Comparison of ENCODE assay signal across 9 cellular contexts in the genomic region with DNA sequence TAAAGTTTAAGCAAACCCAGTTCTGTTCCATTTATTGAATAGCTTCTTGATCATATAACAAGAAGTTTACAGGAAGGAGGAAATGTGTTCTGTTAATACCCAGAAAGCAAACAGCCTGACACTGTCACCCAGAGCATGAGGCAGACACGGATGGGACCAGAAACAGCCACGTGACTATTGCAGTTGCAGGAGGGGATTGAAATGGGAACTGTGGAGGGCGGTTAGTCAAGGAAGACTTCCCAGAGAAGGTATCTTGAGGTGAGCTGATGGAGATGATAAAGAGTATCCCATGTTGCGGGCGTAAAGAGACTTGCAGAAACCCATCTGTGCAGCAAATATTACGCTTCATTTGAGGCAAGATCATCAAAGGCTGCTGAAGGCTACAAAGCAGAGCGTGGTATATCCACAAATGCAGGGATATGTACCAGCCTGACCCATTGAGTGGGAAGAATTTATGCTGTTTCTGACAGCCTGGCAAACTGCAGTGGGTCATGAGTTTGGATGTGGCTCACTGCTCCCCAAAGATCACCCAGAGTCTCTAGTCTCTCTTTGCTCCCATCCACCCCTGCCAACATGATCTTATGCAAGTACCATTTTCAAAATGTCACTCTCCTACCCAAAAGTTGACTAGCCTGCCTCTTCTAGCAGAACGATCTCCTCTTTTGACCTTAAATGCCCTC. TPM values are rescaled to one million over a fixed set of nuclear protein-coding genes. Genes with fewer than 3 reads are reported as not detected.
"Had no signal": no experiment of that assay in that cellular context is flagged by ENCODE, and none has a peak within 500 bp of the region (broad histone marks: within the 10 kb centered on the region; RNA-seq: fewer than 3 reads in every experiment).

No MANE protein-coding gene starts in this region.

- FAIRE-seq: HepG2, HTR-8/SVneo, K562 had no signal

- DNase-seq: IMR-90, KBM-7, KG1 had no signal

- H3K4me3 ChIP-seq: K562 had no signal

- H3K27ac ChIP-seq: HL-60 had no signal

- ATAC-seq: HepG2, K562 had no signal

RNA-seq across cellular contexts. Expression of gene KRT76, which starts 20.7 kb away (rescaled TPM):
- total RNA-seq: HepG2, HT-29, HT1080, IMR-90, K562 had no signal

RNA-seq across cellular contexts. Expression of gene KRT3, which starts 39.5 kb away (rescaled TPM):
- total RNA-seq: HepG2, HT-29, IMR-90, K562 had no signal

RNA-seq across cellular contexts. Expression of gene KRT77, which starts 53.1 kb away (rescaled TPM):
- total RNA-seq: HepG2, HT-29, HT1080, IMR-90, K562 had no signal

RNA-seq across cellular contexts. Expression of gene KRT4, which starts 57.5 kb away (rescaled TPM):
- total RNA-seq: HepG2, HT-29, HT1080, K562 had no signal
